In the genomic region with DNA sequence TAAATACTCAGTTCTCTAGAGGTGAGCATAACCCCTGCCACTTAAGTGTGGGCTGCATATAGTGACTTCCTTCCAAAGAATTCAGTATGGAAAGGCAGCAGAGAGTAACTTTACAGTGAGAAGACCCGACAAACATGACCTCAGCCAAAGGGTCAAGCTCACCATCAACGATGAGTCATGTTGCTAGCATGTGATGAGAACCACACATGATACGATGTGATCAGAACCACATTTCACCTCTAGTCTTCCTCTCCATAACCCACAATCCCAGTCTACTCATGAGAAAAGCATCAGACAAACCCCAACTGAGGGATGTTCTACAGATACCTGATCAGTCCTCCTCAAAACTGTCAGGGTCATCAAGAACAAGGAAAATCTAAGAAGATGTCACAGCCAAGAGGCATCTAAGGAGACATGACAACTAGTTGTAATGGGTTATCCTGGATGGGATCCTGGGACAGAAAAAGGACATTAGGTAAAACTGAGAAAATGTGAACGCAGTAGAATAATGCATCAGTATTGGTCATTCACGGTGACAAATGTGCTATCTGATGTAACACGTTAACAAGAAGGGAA, we compare ENCODE assay signal across 1 cellular context.
TF ChIP-seq lines count a peak whose summit lies in the region.

No MANE protein-coding gene starts in this region.

TF ChIP-seq in K562, 482 proteins besides CTCF, POLR2A, EP300 and RAD21 (continued from another document and continues in another):
- TF ChIP-seq, protein P1, sequence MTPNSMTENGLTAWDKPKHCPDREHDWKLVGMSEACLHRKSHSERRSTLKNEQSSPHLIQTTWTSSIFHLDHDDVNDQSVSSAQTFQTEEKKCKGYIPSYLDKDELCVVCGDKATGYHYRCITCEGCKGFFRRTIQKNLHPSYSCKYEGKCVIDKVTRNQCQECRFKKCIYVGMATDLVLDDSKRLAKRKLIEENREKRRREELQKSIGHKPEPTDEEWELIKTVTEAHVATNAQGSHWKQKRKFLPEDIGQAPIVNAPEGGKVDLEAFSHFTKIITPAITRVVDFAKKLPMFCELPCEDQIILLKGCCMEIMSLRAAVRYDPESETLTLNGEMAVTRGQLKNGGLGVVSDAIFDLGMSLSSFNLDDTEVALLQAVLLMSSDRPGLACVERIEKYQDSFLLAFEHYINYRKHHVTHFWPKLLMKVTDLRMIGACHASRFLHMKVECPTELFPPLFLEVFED (CRISPR knock-in tag; conservative IDR thresholded peaks at IDR 0.05) = no peak
- TF ChIP-seq MAFG (tag; conservative IDR thresholded peaks at IDR 0.05) (peak; percentile 39), PCBP1 (IDR thresholded peaks at IDR 0.05; ENCODE audit: low read depth, low read length, poor library complexity, severe bottlenecking) (no peak), DPF2 (IDR thresholded peaks at IDR 0.05) (0 out of 2 replicates have a peak, but pooled peaks have one; percentile 59), TOE1 (IDR thresholded peaks at IDR 0.05; ENCODE audit: borderline replicate concordance) (peak; percentile 59; the same call in 1 of the 2 replicates), TOE1 (CRISPR knock-in tag; IDR thresholded peaks at IDR 0.05; ENCODE audit: borderline replicate concordance, low read depth) (no peak), SOX6 (IDR thresholded peaks at IDR 0.05) (no peak), JUND (IDR thresholded peaks at IDR 0.05; ENCODE audit: borderline replicate concordance, low read depth, low read length) (peak; percentile 94), JUND (tag; IDR thresholded peaks at IDR 0.05; ENCODE audit: borderline replicate concordance, low read depth, low read length) (peak; percentile 96; the same call in 2 of the 3 replicates), FOS (IDR thresholded peaks at IDR 0.05; ENCODE audit: extremely low read depth, insufficient read length) (no peak), KDM2B (CRISPR knock-in tag; IDR thresholded peaks at IDR 0.05) (no peak), KAT7 (CRISPR knock-in tag; IDR thresholded peaks at IDR 0.05; ENCODE audit: borderline replicate concordance) (0 out of 2 replicates have a peak, but pooled peaks have one; percentile 13), STAG1 (CRISPR knock-in tag; IDR thresholded peaks at IDR 0.05; ENCODE audit: borderline replicate concordance) (no peak), BACH1 (tag; IDR thresholded peaks at IDR 0.05) (peak; percentile 47; the same call in 1 of the 2 replicates), ETV5 (CRISPR knock-in tag; IDR thresholded peaks at IDR 0.05; ENCODE audit: low read depth) (no peak), FOXA1 (IDR thresholded peaks at IDR 0.05; ENCODE audit: borderline replicate concordance) (no peak), BMI1 (IDR thresholded peaks at IDR 0.05; ENCODE audit: low read length) (no peak), CCNT2 (IDR thresholded peaks at IDR 0.05; ENCODE audit: borderline replicate concordance, extremely low read depth, insufficient read length, low read depth, low read length) (no peak), ETV6 (IDR thresholded peaks at IDR 0.05; ENCODE audit: borderline replicate concordance in 1 of 2, low read depth in 2 of 2, low read length in 1 of 2) (no peak), ETV6 (CRISPR knock-in tag; IDR thresholded peaks at IDR 0.05; ENCODE audit: borderline replicate concordance) (no peak), NONO (IDR thresholded peaks at IDR 0.05; ENCODE audit: low read depth in 2 of 2, low read length in 1 of 2) (no peak), CSDE1 (IDR thresholded peaks at IDR 0.05) (no peak)
- TF ChIP-seq, protein P2, sequence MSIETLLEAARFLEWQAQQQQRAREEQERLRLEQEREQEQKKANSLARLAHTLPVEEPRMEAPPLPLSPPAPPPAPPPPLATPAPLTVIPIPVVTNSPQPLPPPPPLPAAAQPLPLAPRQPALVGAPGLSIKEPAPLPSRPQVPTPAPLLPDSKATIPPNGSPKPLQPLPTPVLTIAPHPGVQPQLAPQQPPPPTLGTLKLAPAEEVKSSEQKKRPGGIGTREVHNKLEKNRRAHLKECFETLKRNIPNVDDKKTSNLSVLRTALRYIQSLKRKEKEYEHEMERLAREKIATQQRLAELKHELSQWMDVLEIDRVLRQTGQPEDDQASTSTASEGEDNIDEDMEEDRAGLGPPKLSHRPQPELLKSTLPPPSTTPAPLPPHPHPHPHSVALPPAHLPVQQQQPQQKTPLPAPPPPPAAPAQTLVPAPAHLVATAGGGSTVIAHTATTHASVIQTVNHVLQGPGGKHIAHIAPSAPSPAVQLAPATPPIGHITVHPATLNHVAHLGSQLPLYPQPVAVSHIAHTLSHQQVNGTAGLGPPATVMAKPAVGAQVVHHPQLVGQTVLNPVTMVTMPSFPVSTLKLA (conservative IDR thresholded peaks at IDR 0.05) = peak in 1 of 2 experiments; percentile 48; a peak in 2 of 4 replicates
- TF ChIP-seq, protein P3, sequence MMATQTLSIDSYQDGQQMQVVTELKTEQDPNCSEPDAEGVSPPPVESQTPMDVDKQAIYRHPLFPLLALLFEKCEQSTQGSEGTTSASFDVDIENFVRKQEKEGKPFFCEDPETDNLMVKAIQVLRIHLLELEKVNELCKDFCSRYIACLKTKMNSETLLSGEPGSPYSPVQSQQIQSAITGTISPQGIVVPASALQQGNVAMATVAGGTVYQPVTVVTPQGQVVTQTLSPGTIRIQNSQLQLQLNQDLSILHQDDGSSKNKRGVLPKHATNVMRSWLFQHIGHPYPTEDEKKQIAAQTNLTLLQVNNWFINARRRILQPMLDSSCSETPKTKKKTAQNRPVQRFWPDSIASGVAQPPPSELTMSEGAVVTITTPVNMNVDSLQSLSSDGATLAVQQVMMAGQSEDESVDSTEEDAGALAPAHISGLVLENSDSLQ (IDR thresholded peaks at IDR 0.05) = no peak
- TF ChIP-seq, protein P4, sequence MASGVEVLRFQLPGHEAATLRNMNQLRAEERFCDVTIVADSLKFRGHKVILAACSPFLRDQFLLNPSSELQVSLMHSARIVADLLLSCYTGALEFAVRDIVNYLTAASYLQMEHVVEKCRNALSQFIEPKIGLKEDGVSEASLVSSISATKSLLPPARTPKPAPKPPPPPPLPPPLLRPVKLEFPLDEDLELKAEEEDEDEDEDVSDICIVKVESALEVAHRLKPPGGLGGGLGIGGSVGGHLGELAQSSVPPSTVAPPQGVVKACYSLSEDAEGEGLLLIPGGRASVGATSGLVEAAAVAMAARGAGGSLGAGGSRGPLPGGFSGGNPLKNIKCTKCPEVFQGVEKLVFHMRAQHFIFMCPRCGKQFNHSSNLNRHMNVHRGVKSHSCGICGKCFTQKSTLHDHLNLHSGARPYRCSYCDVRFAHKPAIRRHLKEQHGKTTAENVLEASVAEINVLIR (CRISPR knock-in tag; IDR thresholded peaks at IDR 0.05) = no peak
- TF ChIP-seq, protein P5, sequence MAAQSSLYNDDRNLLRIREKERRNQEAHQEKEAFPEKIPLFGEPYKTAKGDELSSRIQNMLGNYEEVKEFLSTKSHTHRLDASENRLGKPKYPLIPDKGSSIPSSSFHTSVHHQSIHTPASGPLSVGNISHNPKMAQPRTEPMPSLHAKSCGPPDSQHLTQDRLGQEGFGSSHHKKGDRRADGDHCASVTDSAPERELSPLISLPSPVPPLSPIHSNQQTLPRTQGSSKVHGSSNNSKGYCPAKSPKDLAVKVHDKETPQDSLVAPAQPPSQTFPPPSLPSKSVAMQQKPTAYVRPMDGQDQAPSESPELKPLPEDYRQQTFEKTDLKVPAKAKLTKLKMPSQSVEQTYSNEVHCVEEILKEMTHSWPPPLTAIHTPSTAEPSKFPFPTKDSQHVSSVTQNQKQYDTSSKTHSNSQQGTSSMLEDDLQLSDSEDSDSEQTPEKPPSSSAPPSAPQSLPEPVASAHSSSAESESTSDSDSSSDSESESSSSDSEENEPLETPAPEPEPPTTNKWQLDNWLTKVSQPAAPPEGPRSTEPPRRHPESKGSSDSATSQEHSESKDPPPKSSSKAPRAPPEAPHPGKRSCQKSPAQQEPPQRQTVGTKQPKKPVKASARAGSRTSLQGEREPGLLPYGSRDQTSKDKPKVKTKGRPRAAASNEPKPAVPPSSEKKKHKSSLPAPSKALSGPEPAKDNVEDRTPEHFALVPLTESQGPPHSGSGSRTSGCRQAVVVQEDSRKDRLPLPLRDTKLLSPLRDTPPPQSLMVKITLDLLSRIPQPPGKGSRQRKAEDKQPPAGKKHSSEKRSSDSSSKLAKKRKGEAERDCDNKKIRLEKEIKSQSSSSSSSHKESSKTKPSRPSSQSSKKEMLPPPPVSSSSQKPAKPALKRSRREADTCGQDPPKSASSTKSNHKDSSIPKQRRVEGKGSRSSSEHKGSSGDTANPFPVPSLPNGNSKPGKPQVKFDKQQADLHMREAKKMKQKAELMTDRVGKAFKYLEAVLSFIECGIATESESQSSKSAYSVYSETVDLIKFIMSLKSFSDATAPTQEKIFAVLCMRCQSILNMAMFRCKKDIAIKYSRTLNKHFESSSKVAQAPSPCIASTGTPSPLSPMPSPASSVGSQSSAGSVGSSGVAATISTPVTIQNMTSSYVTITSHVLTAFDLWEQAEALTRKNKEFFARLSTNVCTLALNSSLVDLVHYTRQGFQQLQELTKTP (IDR thresholded peaks at IDR 0.05; ENCODE audit: low read depth in 1 of 2, partially characterized antibody in 2 of 2) = no peak
- TF ChIP-seq, protein P6, sequence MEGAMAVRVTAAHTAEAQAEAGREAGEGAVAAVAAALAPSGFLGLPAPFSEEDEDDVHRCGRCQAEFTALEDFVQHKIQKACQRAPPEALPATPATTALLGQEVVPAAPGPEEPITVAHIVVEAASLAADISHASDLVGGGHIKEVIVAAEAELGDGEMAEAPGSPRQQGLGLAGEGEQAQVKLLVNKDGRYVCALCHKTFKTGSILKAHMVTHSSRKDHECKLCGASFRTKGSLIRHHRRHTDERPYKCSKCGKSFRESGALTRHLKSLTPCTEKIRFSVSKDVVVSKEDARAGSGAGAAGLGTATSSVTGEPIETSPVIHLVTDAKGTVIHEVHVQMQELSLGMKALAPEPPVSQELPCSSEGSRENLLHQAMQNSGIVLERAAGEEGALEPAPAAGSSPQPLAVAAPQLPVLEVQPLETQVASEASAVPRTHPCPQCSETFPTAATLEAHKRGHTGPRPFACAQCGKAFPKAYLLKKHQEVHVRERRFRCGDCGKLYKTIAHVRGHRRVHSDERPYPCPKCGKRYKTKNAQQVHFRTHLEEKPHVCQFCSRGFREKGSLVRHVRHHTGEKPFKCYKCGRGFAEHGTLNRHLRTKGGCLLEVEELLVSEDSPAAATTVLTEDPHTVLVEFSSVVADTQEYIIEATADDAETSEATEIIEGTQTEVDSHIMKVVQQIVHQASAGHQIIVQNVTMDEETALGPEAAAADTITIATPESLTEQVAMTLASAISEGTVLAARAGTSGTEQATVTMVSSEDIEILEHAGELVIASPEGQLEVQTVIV (CRISPR knock-in tag; IDR thresholded peaks at IDR 0.05; ENCODE audit: borderline replicate concordance) = no peak
- TF ChIP-seq, protein P7, sequence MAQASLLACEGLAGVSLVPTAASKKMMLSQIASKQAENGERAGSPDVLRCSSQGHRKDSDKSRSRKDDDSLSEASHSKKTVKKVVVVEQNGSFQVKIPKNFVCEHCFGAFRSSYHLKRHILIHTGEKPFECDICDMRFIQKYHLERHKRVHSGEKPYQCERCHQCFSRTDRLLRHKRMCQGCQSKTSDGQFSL (CRISPR knock-in tag; IDR thresholded peaks at IDR 0.05) = no peak
- TF ChIP-seq, protein P7 (tag; IDR thresholded peaks at IDR 0.05) = no peak
- TF ChIP-seq, protein P8, sequence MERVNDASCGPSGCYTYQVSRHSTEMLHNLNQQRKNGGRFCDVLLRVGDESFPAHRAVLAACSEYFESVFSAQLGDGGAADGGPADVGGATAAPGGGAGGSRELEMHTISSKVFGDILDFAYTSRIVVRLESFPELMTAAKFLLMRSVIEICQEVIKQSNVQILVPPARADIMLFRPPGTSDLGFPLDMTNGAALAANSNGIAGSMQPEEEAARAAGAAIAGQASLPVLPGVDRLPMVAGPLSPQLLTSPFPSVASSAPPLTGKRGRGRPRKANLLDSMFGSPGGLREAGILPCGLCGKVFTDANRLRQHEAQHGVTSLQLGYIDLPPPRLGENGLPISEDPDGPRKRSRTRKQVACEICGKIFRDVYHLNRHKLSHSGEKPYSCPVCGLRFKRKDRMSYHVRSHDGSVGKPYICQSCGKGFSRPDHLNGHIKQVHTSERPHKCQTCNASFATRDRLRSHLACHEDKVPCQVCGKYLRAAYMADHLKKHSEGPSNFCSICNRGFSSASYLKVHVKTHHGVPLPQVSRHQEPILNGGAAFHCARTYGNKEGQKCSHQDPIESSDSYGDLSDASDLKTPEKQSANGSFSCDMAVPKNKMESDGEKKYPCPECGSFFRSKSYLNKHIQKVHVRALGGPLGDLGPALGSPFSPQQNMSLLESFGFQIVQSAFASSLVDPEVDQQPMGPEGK (CRISPR knock-in tag; IDR thresholded peaks at IDR 0.05; ENCODE audit: borderline replicate concordance) = no peak
- TF ChIP-seq, protein P9, sequence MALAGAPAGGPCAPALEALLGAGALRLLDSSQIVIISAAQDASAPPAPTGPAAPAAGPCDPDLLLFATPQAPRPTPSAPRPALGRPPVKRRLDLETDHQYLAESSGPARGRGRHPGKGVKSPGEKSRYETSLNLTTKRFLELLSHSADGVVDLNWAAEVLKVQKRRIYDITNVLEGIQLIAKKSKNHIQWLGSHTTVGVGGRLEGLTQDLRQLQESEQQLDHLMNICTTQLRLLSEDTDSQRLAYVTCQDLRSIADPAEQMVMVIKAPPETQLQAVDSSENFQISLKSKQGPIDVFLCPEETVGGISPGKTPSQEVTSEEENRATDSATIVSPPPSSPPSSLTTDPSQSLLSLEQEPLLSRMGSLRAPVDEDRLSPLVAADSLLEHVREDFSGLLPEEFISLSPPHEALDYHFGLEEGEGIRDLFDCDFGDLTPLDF (CRISPR knock-in tag; IDR thresholded peaks at IDR 0.05) = no peak
- TF ChIP-seq, protein P10, sequence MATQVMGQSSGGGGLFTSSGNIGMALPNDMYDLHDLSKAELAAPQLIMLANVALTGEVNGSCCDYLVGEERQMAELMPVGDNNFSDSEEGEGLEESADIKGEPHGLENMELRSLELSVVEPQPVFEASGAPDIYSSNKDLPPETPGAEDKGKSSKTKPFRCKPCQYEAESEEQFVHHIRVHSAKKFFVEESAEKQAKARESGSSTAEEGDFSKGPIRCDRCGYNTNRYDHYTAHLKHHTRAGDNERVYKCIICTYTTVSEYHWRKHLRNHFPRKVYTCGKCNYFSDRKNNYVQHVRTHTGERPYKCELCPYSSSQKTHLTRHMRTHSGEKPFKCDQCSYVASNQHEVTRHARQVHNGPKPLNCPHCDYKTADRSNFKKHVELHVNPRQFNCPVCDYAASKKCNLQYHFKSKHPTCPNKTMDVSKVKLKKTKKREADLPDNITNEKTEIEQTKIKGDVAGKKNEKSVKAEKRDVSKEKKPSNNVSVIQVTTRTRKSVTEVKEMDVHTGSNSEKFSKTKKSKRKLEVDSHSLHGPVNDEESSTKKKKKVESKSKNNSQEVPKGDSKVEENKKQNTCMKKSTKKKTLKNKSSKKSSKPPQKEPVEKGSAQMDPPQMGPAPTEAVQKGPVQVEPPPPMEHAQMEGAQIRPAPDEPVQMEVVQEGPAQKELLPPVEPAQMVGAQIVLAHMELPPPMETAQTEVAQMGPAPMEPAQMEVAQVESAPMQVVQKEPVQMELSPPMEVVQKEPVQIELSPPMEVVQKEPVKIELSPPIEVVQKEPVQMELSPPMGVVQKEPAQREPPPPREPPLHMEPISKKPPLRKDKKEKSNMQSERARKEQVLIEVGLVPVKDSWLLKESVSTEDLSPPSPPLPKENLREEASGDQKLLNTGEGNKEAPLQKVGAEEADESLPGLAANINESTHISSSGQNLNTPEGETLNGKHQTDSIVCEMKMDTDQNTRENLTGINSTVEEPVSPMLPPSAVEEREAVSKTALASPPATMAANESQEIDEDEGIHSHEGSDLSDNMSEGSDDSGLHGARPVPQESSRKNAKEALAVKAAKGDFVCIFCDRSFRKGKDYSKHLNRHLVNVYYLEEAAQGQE (CRISPR knock-in tag; IDR thresholded peaks at IDR 0.05; ENCODE audit: low read depth) = no peak
